ENCODE assay signal across 30 cellular contexts in the genomic region with DNA sequence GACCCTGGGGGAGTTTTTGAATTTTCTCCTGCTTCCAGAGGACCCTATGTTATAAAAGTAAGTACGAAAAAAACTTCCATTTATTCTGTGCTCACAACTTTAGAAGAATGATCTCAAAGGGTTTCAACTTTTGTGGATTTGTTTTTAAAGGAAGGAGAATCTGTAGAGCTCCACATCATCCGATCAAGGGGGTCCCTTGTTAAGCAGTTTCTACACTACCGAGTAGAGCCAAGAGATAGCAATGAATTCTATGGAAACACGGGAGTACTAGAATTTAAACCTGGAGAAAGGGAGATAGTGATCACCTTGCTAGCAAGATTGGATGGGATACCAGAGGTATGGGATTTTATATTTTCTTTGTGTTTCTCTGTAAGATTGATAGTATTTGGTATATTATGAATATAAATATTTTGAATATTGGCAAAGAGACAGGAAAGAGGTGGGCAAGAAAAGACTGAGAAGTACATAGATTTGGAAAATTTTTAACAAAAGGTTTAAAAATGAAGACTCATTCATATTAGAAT.
"Had no signal": no experiment of that assay in that cellular context is flagged by ENCODE, and none has a peak within 500 bp of the region (broad histone marks: within the 10 kb centered on the region; RNA-seq: fewer than 3 reads in every experiment).

No MANE protein-coding gene starts in this region.

- H3K36me3 Mint-ChIP-seq: activated naive CD8-positive, alpha-beta T cell; naive B cell had no signal

- H3K4me3 ChIP-seq: body of pancreas, cardiac muscle cell, coronary artery, gastrocnemius medialis, hepatocyte, pancreas, prostate gland, skin epidermis, testis, transverse colon had no signal

- H3K27me3 Mint-ChIP-seq: naive B cell had no signal

- H3K36me3 ChIP-seq: cardiac muscle cell, gastrocnemius medialis, pancreas, prostate gland, transverse colon had no signal

- H3K27ac ChIP-seq: body of pancreas, coronary artery, gastrocnemius medialis, hepatocyte, pancreas, prostate gland, skin epidermis, testis, transverse colon had no signal

- H3K27ac Mint-ChIP-seq: activated naive CD8-positive, alpha-beta T cell; activated T-cell treated with anti-CD3 and anti-CD28 coated beads, Interleukin-2, amount 50 U/mL, for 72 hours; effector memory CD8-positive, alpha-beta T cell; naive B cell had no signal

- H3K79me2 ChIP-seq: hepatocyte had no signal

- ATAC-seq: activated T-cell treated with anti-CD3 and anti-CD28 coated beads, Interleukin-2, amount 50 U/mL, for 72 hours; body of pancreas; effector memory CD8-positive, alpha-beta T cell; gastrocnemius medialis; left colon; pancreas; sciatic nerve; stimulated activated naive CD8-positive, alpha-beta T cell treated with anti-CD3 and anti-CD28 coated beads, Interleukin-15, Interleukin-2, amounts not matched to agents 100 U/mL and 50 U/mL, for 24 hours had no signal

- FAIRE-seq: keratinocyte had no signal

- H3K9me3 Mint-ChIP-seq: activated T-cell treated with anti-CD3 and anti-CD28 coated beads, Interleukin-2, amount 50 U/mL, for 72 hours; effector memory CD8-positive, alpha-beta T cell; naive B cell had no signal

- H3K27me3 ChIP-seq: body of pancreas, cardiac muscle cell, gastrocnemius medialis, hepatocyte, pancreas, testis, transverse colon had no signal

- DNase-seq: activated CD4-positive, alpha-beta T cell treated with anti-CD3 and anti-CD28 coated beads for 4 hours; activated CD4-positive, alpha-beta T cell treated with anti-CD3 and anti-CD28 coated beads, Interleukin-2, amount 50 U/mL, for 4 hours; activated naive CD4-positive, alpha-beta T cell; activated T-cell treated with anti-CD3 and anti-CD28 coated beads for 4 hours; activated T-cell treated with anti-CD3 and anti-CD28 coated beads, Interleukin-2, amount 50 U/mL, for 72 hours; aorta; body of pancreas; effector memory CD8-positive, alpha-beta T cell; erythroblast; gastrocnemius medialis; left colon; mammary epithelial cell; naive B cell; nucleus accumbens; pancreas; retina; stimulated activated CD4-positive, alpha-beta T cell treated with anti-CD3 and anti-CD28 coated beads, Interleukin-12 subunit alpha, Interleukin-12 subunit beta, amount 100 ng/mL, for 4 hours; stimulated activated CD4-positive, alpha-beta T cell treated with anti-CD3 and anti-CD28 coated beads, Interleukin-4, amount 100 ng/mL, for 1 hour; stimulated activated naive CD8-positive, alpha-beta T cell treated with anti-CD3 and anti-CD28 coated beads, Interleukin-15, Interleukin-2, amounts not matched to agents 100 U/mL and 50 U/mL, for 24 hours; testis; transverse colon had no signal

- H3K9me3 ChIP-seq: gastrocnemius medialis, pancreas, prostate gland, testis, transverse colon had no signal

- H3K4me3 Mint-ChIP-seq: activated naive CD8-positive, alpha-beta T cell; activated T-cell treated with anti-CD3 and anti-CD28 coated beads, Interleukin-2, amount 50 U/mL, for 72 hours; effector memory CD8-positive, alpha-beta T cell; naive B cell; neural crest cell had no signal

- H2AFZ ChIP-seq: hepatocyte had no signal

- H3K4me2 ChIP-seq: hepatocyte had no signal

- H3K4me1 Mint-ChIP-seq: naive B cell had no signal

- H3K4me1 ChIP-seq: gastrocnemius medialis, prostate gland, testis, transverse colon had no signal
